10 cellular contexts compared by ENCODE assay signal in genomic region chr14:39028620-39029019, GRCh38.
"Had no signal": no experiment of that assay in that cellular context is flagged by ENCODE, and none has a peak within 500 bp of the region (broad histone marks: within the 10 kb centered on the region; RNA-seq: fewer than 3 reads in every experiment).

No MANE protein-coding gene starts in this region.

- FAIRE-seq: K562 had no signal

- ATAC-seq: HCT116, K562 had no signal

- H3K27ac Mint-ChIP-seq: HFFc6 had no signal

- H3K27ac ChIP-seq: GM23248, HL-60 had no signal

- DNase-seq: GM23248, GOT3, H7, HFFc6, IMR-90, KG1 had no signal

- H3K9me3 ChIP-seq: HAP-1 had no signal

- H3K9me3 Mint-ChIP-seq: HFFc6 had no signal

- H3K4me3 ChIP-seq: GM23248, HAP-1, K562 had no signal

- H3K4me3 Mint-ChIP-seq: HFFc6 had no signal
